25 cellular contexts compared by ENCODE assay signal in genomic region chr12:19498099-19498498, GRCh38. TPM values are rescaled to one million over a fixed set of nuclear protein-coding genes. Genes with fewer than 3 reads are reported as not detected.
DNase-seq lines count a peak whose midpoint lies in the region; ATAC-seq, FAIRE-seq and TF ChIP-seq lines count a peak whose summit lies in the region.
"Had no signal": no experiment of that assay in that cellular context is flagged by ENCODE, and none has a peak within 500 bp of the region (broad histone marks: within the 10 kb centered on the region; RNA-seq: fewer than 3 reads in every experiment).

No MANE protein-coding gene starts in this region.

- TF ChIP-seq POLR2A in K562 (conservative IDR thresholded peaks at IDR 0.05), result no peak

- DNase-seq in T-helper 2 cell treated with Interferon-gamma antibody and Interleukin-4, amounts not matched to agents 5 μg/mL and 100 μg/mL, for 36 hours (ENCODE audit: low spot score), result no peak
- DNase-seq in T-helper 2 cell (no peak), K562 (ENCODE audit: extremely low read depth in 1 of 4, low spot score in 3 of 4) (no peak), natural killer cell (no peak), kidney (no peak), NOMO-1 treated with dmso at 0.1 percent for 144 hours (lab: John Stamatoyannopoulos, UW; ENCODE audit: unreplicated experiment) (no peak), left lobe of liver (ENCODE audit: low spot score) (no peak)
- DNase-seq: activated B cell treated with CpG ODN at 0.5 μM for 24 hours; activated CD4-positive, alpha-beta T cell treated with anti-CD3 and anti-CD28 coated beads, Interleukin-2, amount 50 U/mL, for 48 hours; activated naive CD4-positive, alpha-beta T cell; aorta; caudate nucleus; dermis blood vessel endothelial cell; GDM1; kidney glomerular epithelial cell; mammary epithelial cell; NCI-H146; NCI-H524 treated with DMSO at 0.1 percent for 48 hours; retina; RPMI8226; small intestine; stimulated activated CD4-positive, alpha-beta T cell treated with anti-CD3 and anti-CD28 coated beads, Interleukin-1b, Interleukin-23, amount 100 ng/mL, for 48 hours had no signal

- H3K27me3 ChIP-seq in K562 (ENCODE audit: control insufficient read depth in 2 of 2, insufficient read depth in 2 of 2, low read length in 2 of 2), result no peaks in the 10 kb centered on the region

- peaks cover 7% of the 10 kb centered on the region for H3K4me1 Mint-ChIP-seq in T-helper 2 cell treated with Interferon-gamma antibody and Interleukin-4, amounts not matched to agents 5 μg/mL and 100 μg/mL, for 36 hours (ENCODE audit: low read depth)
- peaks cover 24 to 37% of the 10 kb centered on the region in 2 donors for H3K4me1 Mint-ChIP-seq in natural killer cell
- H3K4me1 Mint-ChIP-seq: activated B cell treated with CpG ODN at 0.5 μM for 24 hours had no signal

- peaks cover 21% of the 10 kb centered on the region for H3K79me2 ChIP-seq in K562 (ENCODE audit: control insufficient read depth, insufficient read depth, low read length)

- no peak for TF ChIP-seq EP300 in K562 (IDR thresholded peaks at IDR 0.05; ENCODE audit: low read length)

- in situ Hi-C loops in K562 (cut with MboI), result no loop called here

- no peaks in the 10 kb centered on the region for H4K20me1 ChIP-seq in K562 (replicated peaks; ENCODE audit: control insufficient read depth, insufficient read depth, low read length)

- no peak overlapping the region for H3K4me3 ChIP-seq in HEK293 (ENCODE audit: low read depth, low read length)
- H3K4me3 ChIP-seq in K562, result no peak overlapping the region
- H3K4me3 ChIP-seq in kidney (ENCODE audit: low read length in 2 of 2), result no peak overlapping the region

- TF ChIP-seq CTCF in HEK293 (tag by site-specific recombination; IDR thresholded peaks at IDR 0.05) (no peak), K562 (IDR thresholded peaks at IDR 0.05 in 2 of 3, conservative IDR thresholded peaks at IDR 0.05 in 1 of 3; ENCODE audit: insufficient read depth in 2 of 3, low read depth in 1 of 3, low read length in 3 of 3) (no peak), natural killer cell (IDR thresholded peaks at IDR 0.05) (no peak), kidney (IDR thresholded peaks at IDR 0.05; ENCODE audit: borderline replicate concordance, extremely low read depth, insufficient read depth) (no peak)

- no peaks in the 10 kb centered on the region for H3K27me3 Mint-ChIP-seq in T-helper 2 cell treated with Interferon-gamma antibody and Interleukin-4, amounts not matched to agents 5 μg/mL and 100 μg/mL, for 36 hours (ENCODE audit: low read depth)
- H3K27me3 Mint-ChIP-seq in natural killer cell (ENCODE audit: low read depth in 2 of 2), result no peaks in the 10 kb centered on the region
- H3K27me3 Mint-ChIP-seq: activated B cell treated with CpG ODN at 0.5 μM for 24 hours had no signal

- no peak overlapping the region for H3K27ac ChIP-seq in HEK293 (ENCODE audit: extremely low read depth, low read depth, low read length)
- H3K27ac ChIP-seq in K562 (ENCODE audit: extremely low read depth, low read depth, low read length), result peak overlapping the region; percentile 33; the same call in 1 of the 3 replicates
- no peak overlapping the region for H3K27ac ChIP-seq in kidney (ENCODE audit: low read depth in 2 of 2, low read length in 2 of 2)

- TF ChIP-seq RAD21 in K562 (CRISPR knock-in tag; conservative IDR thresholded peaks at IDR 0.05 in 1 of 2, IDR thresholded peaks at IDR 0.05 in 1 of 2), result no peak

- FAIRE-seq in K562 (lab: Jason Lieb, UNC), result no peak
- no peak for FAIRE-seq in kidney (lab: Jason Lieb, UNC)
- FAIRE-seq: H1, small intestine, urothelium cell line had no signal

- H3K36me3 ChIP-seq in HEK293 (ENCODE audit: control insufficient read depth in 2 of 2, insufficient read depth in 1 of 2, low read length in 2 of 2) (peaks cover 54 to 55% of the 10 kb centered on the region in 2 experiments), K562 (ENCODE audit: control insufficient read depth, insufficient read depth, low read length) (peaks cover 25% of the 10 kb centered on the region; the same call in 2 of the 3 replicates), kidney (ENCODE audit: control insufficient read depth in 1 of 2, insufficient read depth in 2 of 2, low read length in 2 of 2) (peaks cover 2 to 14% of the 10 kb centered on the region in 2 donors)

- no peak for ATAC-seq in K562
- ATAC-seq in natural killer cell, result peak in 2 of 3 donors; percentile 26 to 42
- no peak for ATAC-seq in left lobe of liver

- H3K9me1 ChIP-seq in K562 (ENCODE audit: control insufficient read depth, insufficient read depth, low read length), result no peaks in the 10 kb centered on the region

- H3K4me1 ChIP-seq in HEK293 (ENCODE audit: control insufficient read depth, insufficient read depth, low read length), result no peaks in the 10 kb centered on the region
- peaks cover 4 to 5% of the 10 kb centered on the region in 2 experiments; a peak in 3 of 5 replicates for H3K4me1 ChIP-seq in K562 (replicated peaks in 1 of 2; ENCODE audit: control insufficient read depth in 2 of 2, insufficient read depth in 2 of 2, low read length in 2 of 2)
- H3K4me1 ChIP-seq in kidney (ENCODE audit: control insufficient read depth in 1 of 2, insufficient read depth in 1 of 2, low read depth in 1 of 2, low read length in 2 of 2), result no peaks in the 10 kb centered on the region

- POLR2A ChIA-PET in HEK293 (lab: Yijun Ruan, JAX) (no interaction called here), K562 (lab: Yijun Ruan, JAX) (interaction anchor here (1.5 kb wide), 1 partner anchor 9 kb away, joined by 3 read pairs; no protein-coding TSS in a partner anchor)

- H3K27ac Mint-ChIP-seq in T-helper 2 cell treated with Interferon-gamma antibody and Interleukin-4, amounts not matched to agents 5 μg/mL and 100 μg/mL, for 36 hours, result peak overlapping the region; percentile 52
- peak overlapping the region; percentile 76 to 78 for H3K27ac Mint-ChIP-seq in natural killer cell
- H3K27ac Mint-ChIP-seq: activated B cell treated with CpG ODN at 0.5 μM for 24 hours had no signal

- 27% methylated on average over 2 of the region's 2 CpGs for WGBS in K562 (ENCODE audit: insufficient coverage, low coverage, missing lambda C conversion rate)

- 0 out of 2 replicates have a peak overlapping the region, but pooled peaks have one; percentile 18 for H3K4me2 ChIP-seq in K562 (ENCODE audit: insufficient read depth, low read length)

- BruUV-seq in K562 (replicated peaks; lab: Mats Ljungman, UMichigan), result no TSS peak

- peaks cover 43% of the 10 kb centered on the region for H3K36me3 Mint-ChIP-seq in T-helper 2 cell treated with Interferon-gamma antibody and Interleukin-4, amounts not matched to agents 5 μg/mL and 100 μg/mL, for 36 hours (ENCODE audit: low read depth)
- no peaks in the 10 kb centered on the region for H3K36me3 Mint-ChIP-seq in natural killer cell

- intact Hi-C loops in K562 (cut with micrococcal nuclease), result no loop called here
- intact Hi-C loops in natural killer cell (cut with micrococcal nuclease), result no loop called here
- intact Hi-C loops in kidney (cut with DNase I), result no loop called here

- H3K9ac ChIP-seq in K562 (ENCODE audit: insufficient read depth in 1 of 2, low read depth in 2 of 2, low read length in 2 of 2), result peak overlapping the region in 1 of 2 experiments; percentile 17; a peak in 1 of 4 replicates
- H3K9ac ChIP-seq in kidney (ENCODE audit: low read length in 2 of 2), result no peak overlapping the region

- H3K9me3 ChIP-seq in HEK293 (ENCODE audit: control insufficient read depth, insufficient read depth, low read depth, low read length), result no peaks in the 10 kb centered on the region
- H3K9me3 ChIP-seq in K562 (replicated peaks; ENCODE audit: control insufficient read depth, insufficient read depth, low read depth, low read length), result no peaks in the 10 kb centered on the region
- no peaks in the 10 kb centered on the region for H3K9me3 ChIP-seq in kidney (ENCODE audit: control insufficient read depth in 1 of 2, low read length in 2 of 2)

- H3K4me3 Mint-ChIP-seq in T-helper 2 cell treated with Interferon-gamma antibody and Interleukin-4, amounts not matched to agents 5 μg/mL and 100 μg/mL, for 36 hours, result no peak overlapping the region
- H3K4me3 Mint-ChIP-seq in natural killer cell, result peak overlapping the region; percentile 30
- H3K4me3 Mint-ChIP-seq: activated B cell treated with CpG ODN at 0.5 μM for 24 hours had no signal

- CTCF ChIA-PET in HEK293 (lab: Yijun Ruan, JAX) (interaction anchor here (0.6 to 1.1 kb wide), 2 partner anchors 59 to 77 kb away, joined by 3 to 5 read pairs; partner anchors contain the start of gene AEBP2), K562 (lab: Yijun Ruan, JAX; ENCODE audit: low intra/inter-chr PET ratio) (no interaction called here)

- no peaks in the 10 kb centered on the region for H3K9me3 Mint-ChIP-seq in T-helper 2 cell treated with Interferon-gamma antibody and Interleukin-4, amounts not matched to agents 5 μg/mL and 100 μg/mL, for 36 hours
- no peaks in the 10 kb centered on the region for H3K9me3 Mint-ChIP-seq in natural killer cell
- H3K9me3 Mint-ChIP-seq: activated B cell treated with CpG ODN at 0.5 μM for 24 hours had no signal

- no peak overlapping the region for H2AFZ ChIP-seq in K562 (ENCODE audit: low read depth, low read length)

TF ChIP-seq in HEK293, 187 proteins besides CTCF, POLR2A, EP300 and RAD21 (continues in another document):
- TF ChIP-seq PRDM1 (tag by site-specific recombination; IDR thresholded peaks at IDR 0.05), result peak; percentile 59; the same call in 1 of the 2 replicates

TF ChIP-seq in K562, 482 proteins besides CTCF, POLR2A, EP300 and RAD21 (continues in another document):
- TF ChIP-seq TFAM (CRISPR knock-in tag; conservative IDR thresholded peaks at IDR 0.05), result no peak
- no peak for TF ChIP-seq NONO (IDR thresholded peaks at IDR 0.05; ENCODE audit: low read depth in 2 of 2, low read length in 1 of 2)

RNA-seq across cellular contexts. Expression of gene AEBP2, which starts 58.8 kb away (rescaled TPM):
- total RNA-seq in K562 (2011; cell fraction: chromatin; rRNA removed; ENCODE audit: low replicate concordance), result 6.1 and 12.1 TPM in 2 replicates
- total RNA-seq in K562 (2011; cell fraction: nucleolus; rRNA removed), result 1.7 and 2.9 TPM in 2 replicates
- total RNA-seq in K562 (2011; cell fraction: nucleoplasm; rRNA removed), result 4.8 and 13.1 TPM in 2 replicates
- 5.0 and 5.7 TPM in 2 replicates for total RNA-seq in K562 (2014; rRNA removed)
- total RNA-seq in K562 (2014; rRNA removed; fragmentation: Illumina TruSeq; extraction: Trizol), result 9.3 and 9.7 TPM in 2 replicates
- 10.0 and 10.1 TPM in 2 replicates for total RNA-seq in K562 (2015; rRNA removed; fragmentation: Illumina TruSeq; extraction: Trizol)
- 12.9 and 18.2 TPM in 2 replicates for total RNA-seq in K562 (2021)
- 8.4 and 9.7 TPM in 2 replicates for polyA plus RNA-seq in K562 (2011; rRNA removed)
- 1.3 and 5.9 TPM in 2 replicates for polyA plus RNA-seq in K562 (2011; cell fraction: cytosol; rRNA removed)
- polyA plus RNA-seq in K562 (2011; cell fraction: nucleus; rRNA removed), result 4.4 and 5.9 TPM in 2 replicates
- polyA plus RNA-seq in K562 (2012), result 8.3 and 11.2 TPM in 2 replicates
- polyA plus RNA-seq in K562 (2014; fragmentation: Illumina TruSeq; extraction: Trizol), result 18.3 and 20.9 TPM in 2 replicates
- 10 to 100 TPM; 17.6 to 43.7 TPM for polyA plus RNA-seq in K562 (2014; fragmentation: Nextera tagmentation; extraction: Ambion mirVana)
- polyA plus RNA-seq in K562 (2014; rRNA removed), result 7.2 and 10.3 TPM in 2 replicates
- 16.1 and 16.7 TPM in 2 replicates for polyA minus RNA-seq in K562 (2011; rRNA and poly(A)+ RNA removed)
- polyA minus RNA-seq in K562 (2011; cell fraction: cytosol; rRNA and poly(A)+ RNA removed), result 9.8 and 12.7 TPM in 2 replicates
- polyA minus RNA-seq in K562 (2011; cell fraction: nucleus; rRNA and poly(A)+ RNA removed), result 3.0 and 5.4 TPM in 2 replicates
- total RNA-seq in natural killer cell, result 10 to 100 TPM; 57.1 to 79.5 (median 61.8) TPM
- 46.4 TPM for total RNA-seq in kidney
- polyA plus RNA-seq in kidney (ENCODE audit: insufficient read depth, low read depth, low replicate concordance), result 12.0 TPM
- 8.5 TPM for total RNA-seq in left lobe of liver

Comparison
In these comparisons a context has a peak if more than half of its experiments do, and no peak if none do; other contexts are left out.
1. ATAC-seq: peak in natural killer cell (2 of 3); none in K562 (single experiment) and left lobe of liver (single experiment).